ENCODE assay signal across 9 cellular contexts in genomic region chr20:64057628-64058498, GRCh38. TPM values are rescaled to one million over a fixed set of nuclear protein-coding genes. Genes with fewer than 3 reads are reported as not detected.
DNase-seq lines count a peak whose midpoint lies in the region; ATAC-seq and TF ChIP-seq lines count a peak whose summit lies in the region.
"Had no signal": no experiment of that assay in that cellular context is flagged by ENCODE, and none has a peak within 500 bp of the region (broad histone marks: within the 10 kb centered on the region; RNA-seq: fewer than 3 reads in every experiment).

No MANE protein-coding gene starts in this region.

- POLR2A ChIA-PET in CD8-positive, alpha-beta T cell (lab: Charles Lee), result interaction anchor here (1.0 to 1.1 kb wide), 3 partner anchors 15 to 20 kb away, joined by 3 read pairs; no protein-coding TSS in a partner anchor
- POLR2A ChIA-PET in HEK293T (lab: Yijun Ruan, JAX), result no interaction called here

- H3K27me3 Mint-ChIP-seq in CD8-positive, alpha-beta T cell (ENCODE audit: low read depth), result peaks cover 7% of the 10 kb centered on the region
- H3K27me3 Mint-ChIP-seq in naive B cell, result peaks cover 5 to 37% (median 22%) of the 10 kb centered on the region in 3 donors
- peaks cover 35% of the 10 kb centered on the region for H3K27me3 Mint-ChIP-seq in stimulated activated memory B cell treated with anti-CD40 and anti-IgM and Interleukin-4, amounts not matched to agents 10 μg/mL and 1 μg/mL and 100 μg/mL, for 72 hours

- CTCF ChIA-PET in CD8-positive, alpha-beta T cell (lab: Charles Lee), result interaction anchor here (0.7 to 7.1 kb wide), 19 partner anchors 12 to 561 kb away, joined by 3 to 62 read pairs (median 3); partner anchors contain the start of genes C20orf204 and SAMD10
- CTCF ChIA-PET in HEK293T (lab: Yijun Ruan, JAX), result interaction anchor here (0.6 to 2.2 kb wide), 5 partner anchors 19 to 1470 kb away, joined by 3 to 10 read pairs (median 3); no protein-coding TSS in a partner anchor

- H3K27me3 ChIP-seq in CD8-positive, alpha-beta T cell (ENCODE audit: insufficient read depth, low read length), result no peaks in the 10 kb centered on the region
- H3K27me3 ChIP-seq in effector memory CD4-positive, alpha-beta T cell (replicated peaks; ENCODE audit: control insufficient read depth, insufficient read depth, low read length, poor library complexity, severe bottlenecking), result peaks cover 4% of the 10 kb centered on the region

- intact Hi-C loops in CD8-positive, alpha-beta T cell (cut with DNase I, micrococcal nuclease), result loop anchor here (1.0 to 5.0 kb wide), 4 partner anchors 19 to 161 kb away; partner anchors contain the start of gene DNAJC5 (in 1 of the 2)

- peak overlapping the region; percentile 29 for H3K4me3 ChIP-seq in CD8-positive, alpha-beta T cell (ENCODE audit: low read depth, low read length)
- H3K4me3 ChIP-seq in effector memory CD4-positive, alpha-beta T cell (ENCODE audit: insufficient read depth, low read depth, low read length, poor library complexity, severe bottlenecking), result peak overlapping the region; percentile 24

- DNase-seq in CD8-positive, alpha-beta T cell, result peak; percentile 54 to 89 (median 77)
- DNase-seq in HEK293T (ENCODE audit: extremely low spot score), result peak; percentile 86
- DNase-seq in NCI-H748 (lab: John Stamatoyannopoulos, UW; ENCODE audit: unreplicated experiment), result peak; percentile 58
- peak; percentile 52 to 75 for DNase-seq in activated CD8-positive, alpha-beta memory T cell treated with anti-CD3 and anti-CD28 coated beads for 1 hour (ENCODE audit: extremely low read depth in 1 of 2, low read depth in 1 of 2)
- peak; percentile 44 to 62 (median 58) for DNase-seq in effector memory CD4-positive, alpha-beta T cell
- peak; percentile 69 for DNase-seq in naive B cell

- H3K9me3 ChIP-seq in CD8-positive, alpha-beta T cell (ENCODE audit: low read length), result no peaks in the 10 kb centered on the region
- H3K9me3 ChIP-seq in effector memory CD4-positive, alpha-beta T cell (ENCODE audit: control insufficient read depth, low read length), result no peaks in the 10 kb centered on the region

- no peaks in the 10 kb centered on the region for H3K36me3 ChIP-seq in CD8-positive, alpha-beta T cell (ENCODE audit: insufficient read depth, low read length)
- no peaks in the 10 kb centered on the region for H3K36me3 ChIP-seq in effector memory CD4-positive, alpha-beta T cell (ENCODE audit: control insufficient read depth, insufficient read depth, low read length)

- no peaks in the 10 kb centered on the region for H3K9me3 Mint-ChIP-seq in CD8-positive, alpha-beta T cell
- H3K9me3 Mint-ChIP-seq in naive B cell, result no peaks in the 10 kb centered on the region
- H3K9me3 Mint-ChIP-seq in stimulated activated memory B cell treated with anti-CD40 and anti-IgM and Interleukin-4, amounts not matched to agents 10 μg/mL and 1 μg/mL and 100 μg/mL, for 72 hours, result no peaks in the 10 kb centered on the region

- H3K4me3 Mint-ChIP-seq in CD8-positive, alpha-beta T cell, result peak overlapping the region; percentile 47
- H3K4me3 Mint-ChIP-seq in naive B cell, result peak overlapping the region in 7 of 8 donors; percentile 32 to 63 (median 55)
- peak overlapping the region; percentile 50 for H3K4me3 Mint-ChIP-seq in stimulated activated memory B cell treated with anti-CD40 and anti-IgM and Interleukin-4, amounts not matched to agents 10 μg/mL and 1 μg/mL and 100 μg/mL, for 72 hours

- TF ChIP-seq CTCF in CD8-positive, alpha-beta T cell (IDR thresholded peaks at IDR 0.05), result peak; percentile 85

- peaks cover 8% of the 10 kb centered on the region for H3K4me1 Mint-ChIP-seq in CD8-positive, alpha-beta T cell (ENCODE audit: low read depth)
- H3K4me1 Mint-ChIP-seq in naive B cell, result peaks cover 13 to 31% (median 20%) of the 10 kb centered on the region in 3 donors
- H3K4me1 Mint-ChIP-seq in stimulated activated memory B cell treated with anti-CD40 and anti-IgM and Interleukin-4, amounts not matched to agents 10 μg/mL and 1 μg/mL and 100 μg/mL, for 72 hours, result peaks cover 35% of the 10 kb centered on the region

- no peak overlapping the region for H3K27ac Mint-ChIP-seq in CD8-positive, alpha-beta T cell
- peak overlapping the region in 3 of 6 donors; percentile 60 to 74 (median 67) for H3K27ac Mint-ChIP-seq in naive B cell
- H3K27ac Mint-ChIP-seq in stimulated activated memory B cell treated with anti-CD40 and anti-IgM and Interleukin-4, amounts not matched to agents 10 μg/mL and 1 μg/mL and 100 μg/mL, for 72 hours, result peak overlapping the region; percentile 27

- no peaks in the 10 kb centered on the region for H3K36me3 Mint-ChIP-seq in CD8-positive, alpha-beta T cell
- no peaks in the 10 kb centered on the region for H3K36me3 Mint-ChIP-seq in naive B cell
- H3K36me3 Mint-ChIP-seq in stimulated activated memory B cell treated with anti-CD40 and anti-IgM and Interleukin-4, amounts not matched to agents 10 μg/mL and 1 μg/mL and 100 μg/mL, for 72 hours, result no peaks in the 10 kb centered on the region

- no peak overlapping the region for H3K27ac ChIP-seq in CD8-positive, alpha-beta T cell (ENCODE audit: low read depth, low read length)
- no peak overlapping the region for H3K27ac ChIP-seq in effector memory CD4-positive, alpha-beta T cell (ENCODE audit: insufficient read depth, low read length, poor library complexity, severe bottlenecking)

- peaks cover 12% of the 10 kb centered on the region for H3K4me1 ChIP-seq in CD8-positive, alpha-beta T cell (ENCODE audit: insufficient read depth, low read length)
- peaks cover 16% of the 10 kb centered on the region for H3K4me1 ChIP-seq in effector memory CD4-positive, alpha-beta T cell (ENCODE audit: control insufficient read depth, insufficient read depth, low read length, poor library complexity, severe bottlenecking)

- peak; percentile 88 for ATAC-seq in CD8-positive, alpha-beta T cell
- ATAC-seq in naive B cell (ENCODE audit: low read depth in 2 of 2) (peak; percentile 82 to 86), HG02678 (IDR thresholded peaks at IDR 0.05; ENCODE audit: unreplicated experiment) (no peak)
- peak; percentile 75 for ATAC-seq in stimulated activated memory B cell treated with anti-CD40 and anti-IgM and Interleukin-4, amounts not matched to agents 10 μg/mL and 1 μg/mL and 100 μg/mL, for 72 hours

TF ChIP-seq in HEK293T, 16 proteins besides CTCF, POLR2A, EP300 and RAD21:
- no peak for TF ChIP-seq ARNT (IDR thresholded peaks at IDR 0.05)
- no peak for TF ChIP-seq L3MBTL2 (conservative IDR thresholded peaks at IDR 0.05)
- no peak for TF ChIP-seq LEF1 (IDR thresholded peaks at IDR 0.05; ENCODE audit: borderline replicate concordance)
- no peak for TF ChIP-seq SUZ12 (IDR thresholded peaks at IDR 0.05)
- no peak for TF ChIP-seq ELF4 (IDR thresholded peaks at IDR 0.05)
- no peak for TF ChIP-seq ZNF384 (IDR thresholded peaks at IDR 0.05)
- TF ChIP-seq FOXM1 (IDR thresholded peaks at IDR 0.05; ENCODE audit: borderline replicate concordance), result no peak
- no peak for TF ChIP-seq SP1 (IDR thresholded peaks at IDR 0.05)

RNA-seq across cellular contexts. Expression of gene TCEA2, which starts 5.1 kb away (rescaled TPM):
- 10 to 100 TPM; 18.2 to 18.4 TPM for total RNA-seq in CD8-positive, alpha-beta T cell
- 10 to 100 TPM; 30.2 to 51.5 (median 41.4) TPM for polyA plus RNA-seq in naive B cell (ENCODE audit: low read depth in 6 of 6)

RNA-seq across cellular contexts. Expression of gene SOX18, which starts 8.4 kb away (rescaled TPM):
- total RNA-seq in CD8-positive, alpha-beta T cell, result not detected
- polyA plus RNA-seq in naive B cell (ENCODE audit: low read depth in 6 of 6), result not detected
- total RNA-seq: LHCN-M2 had no signal

RNA-seq across cellular contexts. Expression of gene RGS19, which starts 21.5 kb away (rescaled TPM):
- 1 to 10 TPM; 6.9 to 8.1 TPM for total RNA-seq in CD8-positive, alpha-beta T cell
- polyA plus RNA-seq in naive B cell (ENCODE audit: low read depth in 6 of 6), result 100 to 1,000 TPM; 112 to 170 (median 132) TPM

RNA-seq across cellular contexts. Expression of gene C20orf204, which starts 21.9 kb away (rescaled TPM):
- 1 to 10 TPM; 6.9 to 7.1 TPM for total RNA-seq in CD8-positive, alpha-beta T cell
- under 1 TPM in 1 of 6 donors, not detected in 5; 0.05 TPM for polyA plus RNA-seq in naive B cell (ENCODE audit: low read depth in 6 of 6)

RNA-seq across cellular contexts. Expression of gene OPRL1, which starts 22.0 kb away (rescaled TPM):
- total RNA-seq in CD8-positive, alpha-beta T cell, result under 1 TPM; 0.35 to 0.69 TPM
- polyA plus RNA-seq in naive B cell (ENCODE audit: low read depth in 6 of 6), result 1 to 10 TPM in 5 of 6 donors, under 1 TPM in 1; 0.91 to 3.4 (median 2.3) TPM
